ENCODE assay signal across 33 cellular contexts in the genomic region with DNA sequence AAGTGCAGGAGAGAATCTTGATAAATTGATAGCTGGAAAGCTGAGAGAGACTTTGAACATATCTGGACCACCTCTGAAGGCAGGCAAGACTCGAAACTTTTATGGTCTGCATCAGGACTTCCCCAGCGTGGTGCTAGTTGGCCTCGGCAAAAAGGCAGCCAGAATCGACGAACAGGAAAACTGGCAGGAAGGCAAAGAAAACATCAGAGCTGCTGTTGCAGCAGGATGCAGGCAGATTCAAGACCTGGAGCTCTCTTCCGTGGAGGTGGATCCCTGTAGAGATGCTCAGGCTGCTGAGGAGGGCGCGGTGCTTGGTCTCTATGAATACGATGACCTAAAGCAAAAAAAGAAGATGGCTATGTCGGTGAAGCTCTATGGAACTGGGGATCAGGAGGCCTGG. TPM values are rescaled to one million over a fixed set of nuclear protein-coding genes. Genes with fewer than 3 reads are reported as not detected.
"Had no signal": no experiment of that assay in that cellular context is flagged by ENCODE, and none has a peak within 500 bp of the region (broad histone marks: within the 10 kb centered on the region; RNA-seq: fewer than 3 reads in every experiment).

No MANE protein-coding gene starts in this region.

- H3K27me3 ChIP-seq: ascending aorta, breast epithelium, dorsolateral prefrontal cortex, ovary, sigmoid colon, upper lobe of right lung had no signal

- H3K9me3 ChIP-seq: ascending aorta, breast epithelium, left ventricle myocardium inferior, neutrophil, ovary, sigmoid colon, upper lobe of right lung had no signal

- FAIRE-seq: colon, frontal cortex, islet of Langerhans, small intestine had no signal

- H3K27ac ChIP-seq: ascending aorta, breast epithelium, dorsolateral prefrontal cortex, left ventricle myocardium inferior, neutrophil, ovary, sigmoid colon, upper lobe of right lung had no signal

- H3K9me3 Mint-ChIP-seq: activated B cell treated with CpG ODN at 0.5 μM for 24 hours; activated CD8-positive, alpha-beta T cell treated with anti-CD3 and anti-CD28 coated beads for 36 hours; activated naive CD8-positive, alpha-beta T cell treated with anti-CD3 and anti-CD28 coated beads for 36 hours; activated T-cell treated with anti-CD3 and anti-CD28 coated beads, Interleukin-2, amount 50 U/mL, for 4 hours; activated T-helper 17 cell treated with anti-CD3 and anti-CD28 coated beads, Interleukin-2, amount 50 U/mL, for 72 hours; nephron; stimulated activated effector memory CD8-positive, alpha-beta T cell treated with anti-CD3 and anti-CD28 coated beads, Interleukin-12 subunit alpha, Interleukin-12 subunit beta, amount 100 ng/mL, for 72 hours; stimulated activated naive CD8-positive, alpha-beta T cell treated with anti-CD3 and anti-CD28 coated beads, Interleukin-15, Interleukin-2, amounts not matched to agents 100 ng/mL and 50 ng/mL, for 24 hours had no signal

- H3K36me3 ChIP-seq: ascending aorta, breast epithelium, left ventricle myocardium inferior, neutrophil, ovary, sigmoid colon, upper lobe of right lung had no signal

- H3K4me3 ChIP-seq: ascending aorta, breast epithelium, dorsolateral prefrontal cortex, left ventricle myocardium inferior, lung, ovary, sigmoid colon, upper lobe of right lung had no signal

- DNase-seq: activated B cell treated with CpG ODN at 0.5 μM for 24 hours; activated CD4-positive, alpha-beta T cell treated with anti-CD3 and anti-CD28 coated beads, Interleukin-2, amount 50 U/mL, for 1 hour; activated CD8-positive, alpha-beta T cell treated with anti-CD3 and anti-CD28 coated beads for 36 hours; activated naive CD4-positive, alpha-beta T cell; activated naive CD8-positive, alpha-beta T cell treated with anti-CD3 and anti-CD28 coated beads for 36 hours; activated T-cell treated with anti-CD3 and anti-CD28 coated beads, Interleukin-2, amount 50 U/mL, for 4 hours; central memory CD4-positive, alpha-beta T cell; dorsolateral prefrontal cortex; effector memory CD4-positive, alpha-beta T cell; left ventricle myocardium inferior; mesendoderm; ovary; sigmoid colon; small intestine; stimulated activated CD4-positive, alpha-beta T cell treated with anti-CD3 and anti-CD28 coated beads, Interleukin-4, amount 100 ng/mL, for 24 hours; substantia nigra; T-helper 17 cell; T1000; upper lobe of right lung had no signal

- H3K27me3 Mint-ChIP-seq: activated B cell treated with CpG ODN at 0.5 μM for 24 hours; activated T-helper 17 cell treated with anti-CD3 and anti-CD28 coated beads, Interleukin-2, amount 50 U/mL, for 72 hours; T-helper 17 cell had no signal

- ATAC-seq: activated CD8-positive, alpha-beta T cell treated with anti-CD3 and anti-CD28 coated beads for 36 hours; activated T-cell treated with anti-CD3 and anti-CD28 coated beads, Interleukin-2, amount 50 U/mL, for 4 hours; activated T-helper 17 cell treated with anti-CD3 and anti-CD28 coated beads, Interleukin-2, amount 50 U/mL, for 72 hours; stimulated activated effector memory CD8-positive, alpha-beta T cell treated with anti-CD3 and anti-CD28 coated beads, Interleukin-12 subunit alpha, Interleukin-12 subunit beta, amount 100 ng/mL, for 72 hours; T-helper 17 cell; upper lobe of right lung had no signal

- H3K27ac Mint-ChIP-seq: activated B cell treated with CpG ODN at 0.5 μM for 24 hours; activated CD8-positive, alpha-beta T cell treated with anti-CD3 and anti-CD28 coated beads for 36 hours; activated naive CD8-positive, alpha-beta T cell treated with anti-CD3 and anti-CD28 coated beads for 36 hours; activated T-helper 17 cell treated with anti-CD3 and anti-CD28 coated beads, Interleukin-2, amount 50 U/mL, for 72 hours; progenitor cell of endocrine pancreas; stimulated activated effector memory CD8-positive, alpha-beta T cell treated with anti-CD3 and anti-CD28 coated beads, Interleukin-12 subunit alpha, Interleukin-12 subunit beta, amount 100 ng/mL, for 72 hours; stimulated activated naive CD8-positive, alpha-beta T cell treated with anti-CD3 and anti-CD28 coated beads, Interleukin-15, Interleukin-2, amounts not matched to agents 100 ng/mL and 50 ng/mL, for 24 hours; T-helper 17 cell had no signal

- H3K4me3 Mint-ChIP-seq: activated B cell treated with CpG ODN at 0.5 μM for 24 hours; activated CD8-positive, alpha-beta T cell treated with anti-CD3 and anti-CD28 coated beads for 36 hours; activated naive CD8-positive, alpha-beta T cell treated with anti-CD3 and anti-CD28 coated beads for 36 hours; activated T-cell treated with anti-CD3 and anti-CD28 coated beads, Interleukin-2, amount 50 U/mL, for 4 hours; activated T-helper 17 cell treated with anti-CD3 and anti-CD28 coated beads, Interleukin-2, amount 50 U/mL, for 72 hours; stimulated activated effector memory CD8-positive, alpha-beta T cell treated with anti-CD3 and anti-CD28 coated beads, Interleukin-12 subunit alpha, Interleukin-12 subunit beta, amount 100 ng/mL, for 72 hours; stimulated activated naive CD8-positive, alpha-beta T cell treated with anti-CD3 and anti-CD28 coated beads, Interleukin-15, Interleukin-2, amounts not matched to agents 100 ng/mL and 50 ng/mL, for 24 hours; T-helper 17 cell had no signal

RNA-seq across cellular contexts. Expression of a gene that starts 23.7 kb away (rescaled TPM):
- total RNA-seq: activated naive CD8-positive, alpha-beta T cell treated with anti-CD3 and anti-CD28 coated beads for 36 hours; epithelial cell of proximal tubule; frontal cortex; progenitor cell of endocrine pancreas; renal cortical epithelial cell had no signal
